In the genomic region with DNA sequence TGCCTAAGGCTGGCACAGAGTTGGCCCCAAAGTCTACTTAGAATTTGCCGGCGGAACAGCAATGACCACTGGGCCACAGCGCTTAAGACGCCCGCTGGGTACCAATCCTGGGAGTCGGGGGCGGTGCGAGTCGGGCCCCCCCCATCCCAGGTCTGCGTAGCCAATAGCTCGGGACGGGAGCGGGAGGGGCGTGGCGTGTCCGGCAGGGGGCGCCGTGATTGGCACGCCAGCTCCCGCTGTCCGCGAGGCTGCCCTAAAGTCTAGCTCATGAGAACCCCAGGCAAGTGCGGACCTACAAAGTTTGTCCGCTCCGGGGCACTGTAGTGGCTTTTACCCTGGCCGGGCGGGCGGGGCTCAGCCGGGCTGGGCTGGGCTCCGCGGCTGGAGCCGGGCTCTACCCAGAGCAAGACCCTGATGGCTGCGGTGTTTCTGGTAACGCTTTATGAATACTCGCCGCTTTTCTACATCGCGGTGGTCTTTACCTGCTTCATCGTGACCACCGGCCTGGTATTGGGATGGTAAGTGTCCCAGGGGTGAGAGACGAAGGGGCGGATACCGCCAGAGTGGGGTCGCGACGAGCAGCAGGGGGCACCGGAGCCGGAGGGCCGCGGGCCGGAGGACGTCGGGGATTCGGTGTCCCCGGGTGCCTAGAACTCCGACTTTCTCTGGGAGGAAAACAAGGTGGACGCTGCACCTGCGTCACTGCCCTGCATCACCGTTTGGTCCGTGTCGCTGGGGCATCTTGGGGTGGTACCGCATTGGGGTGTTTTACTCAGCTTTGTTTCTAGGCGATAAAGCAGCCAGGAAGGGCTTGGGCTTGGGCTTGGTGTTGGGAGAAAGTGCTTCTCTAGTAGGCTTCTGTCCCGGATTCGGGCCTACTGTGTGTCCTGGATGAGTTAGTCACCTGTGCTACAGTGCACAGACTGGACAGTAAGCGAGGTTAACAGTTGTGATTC, we compare ENCODE assay signal across 8 cellular contexts. TPM values are rescaled to one million over a fixed set of nuclear protein-coding genes. Genes with fewer than 3 reads are reported as not detected.
DNase-seq lines count a peak whose midpoint lies in the region; TF ChIP-seq lines count a peak whose summit lies in the region.

A gene with protein sequence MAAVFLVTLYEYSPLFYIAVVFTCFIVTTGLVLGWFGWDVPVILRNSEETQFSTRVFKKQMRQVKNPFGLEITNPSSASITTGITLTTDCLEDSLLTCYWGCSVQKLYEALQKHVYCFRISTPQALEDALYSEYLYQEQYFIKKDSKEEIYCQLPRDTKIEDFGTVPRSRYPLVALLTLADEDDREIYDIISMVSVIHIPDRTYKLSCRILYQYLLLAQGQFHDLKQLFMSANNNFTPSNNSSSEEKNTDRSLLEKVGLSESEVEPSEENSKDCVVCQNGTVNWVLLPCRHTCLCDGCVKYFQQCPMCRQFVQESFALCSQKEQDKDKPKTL (plus strand): TSS at position 361 of the 956 bp plus-strand sequence. CDS start 54 bp downstream, at position 415.

- H3K36me3 Mint-ChIP-seq in neural crest cell (ENCODE audit: low read depth) = peaks cover 10% of the 10 kb centered on the region

- DNase-seq in GF-D8 (lab: John Stamatoyannopoulos, UW) (peak; percentile 86), HCEC 1CT (peak; percentile 98), MM.1S (peak; percentile 93), SIG-M5 (lab: John Stamatoyannopoulos, UW) (peak; percentile 70), activated gamma-delta T cell (lab: John Stamatoyannopoulos, UW) (peak; percentile 94), fibroblast of the conjunctiva (ENCODE audit: low read depth) (peak; percentile 97), neural crest cell (ENCODE audit: low read depth, low spot score) (peak; percentile 99)

- H3K4me3 ChIP-seq in MM.1S (ENCODE audit: low read length) = peak within 1 kb of the TSS; percentile 82
- peak within 1 kb of the TSS; percentile 84 to 99 for H3K4me3 ChIP-seq in stomach smooth muscle (ENCODE audit: low read length in 2 of 2)

- peaks cover 25% of the 10 kb centered on the region for H3K4me1 Mint-ChIP-seq in neural crest cell

- H3F3A ChIP-seq in MM.1S (ENCODE audit: insufficient read depth, low read length) = no peaks in the 10 kb centered on the region

- peak within 1 kb of the TSS; percentile 98 for H3K27ac Mint-ChIP-seq in neural crest cell (ENCODE audit: unreplicated experiment)

- H3K9me3 ChIP-seq in MM.1S (replicated peaks; ENCODE audit: insufficient read depth, low read length) = no peaks in the 10 kb centered on the region
- no peaks in the 10 kb centered on the region for H3K9me3 ChIP-seq in stomach smooth muscle (ENCODE audit: control insufficient read depth in 2 of 2, low read length in 2 of 2)

- H3K79me2 ChIP-seq in MM.1S (ENCODE audit: low read length) = peaks cover 20% of the 10 kb centered on the region

- H3K9ac ChIP-seq in MM.1S (ENCODE audit: low read length) (peak within 1 kb of the TSS; percentile 71), stomach smooth muscle (ENCODE audit: low read length in 2 of 2) (peak within 1 kb of the TSS; percentile 84 to 95)

- H3K36me3 ChIP-seq in MM.1S (replicated peaks; ENCODE audit: insufficient read depth, low read length) (no peaks in the 10 kb centered on the region), stomach smooth muscle (ENCODE audit: control insufficient read depth in 2 of 2, insufficient read depth in 2 of 2, low read length in 2 of 2) (no peaks in the 10 kb centered on the region)

- H3K27me3 ChIP-seq in MM.1S (replicated peaks; ENCODE audit: insufficient read depth, low read length) (no peaks in the 10 kb centered on the region), stomach smooth muscle (ENCODE audit: control insufficient read depth in 1 of 2, insufficient read depth in 2 of 2, low read length in 2 of 2) (no peaks in the 10 kb centered on the region)

- no peaks in the 10 kb centered on the region for H3K9me2 ChIP-seq in MM.1S (replicated peaks; ENCODE audit: insufficient read depth, low read length)

- no peaks in the 10 kb centered on the region for H3K9me3 Mint-ChIP-seq in neural crest cell

- peak within 1 kb of the TSS; percentile 90 for H2AFZ ChIP-seq in MM.1S (ENCODE audit: low read length)

- peak within 1 kb of the TSS; percentile 98 for H3K4me3 Mint-ChIP-seq in neural crest cell

- H3K27ac ChIP-seq in MM.1S (ENCODE audit: low read length) (peak within 1 kb of the TSS; percentile 34; the same call in 1 of the 2 replicates), stomach smooth muscle (ENCODE audit: low read length) (peak within 1 kb of the TSS; percentile 75)

- no peaks in the 10 kb centered on the region for H4K20me1 ChIP-seq in MM.1S (ENCODE audit: insufficient read depth, low read length)

- TF ChIP-seq CTCF in MM.1S (IDR thresholded peaks at IDR 0.05; ENCODE audit: low read length) = no peak; the same call in 1 of the 2 replicates
- TF ChIP-seq CTCF in neural crest cell (conservative IDR thresholded peaks at IDR 0.05) = peak; percentile 71

- peaks cover 7% of the 10 kb centered on the region for H3K27me3 Mint-ChIP-seq in neural crest cell (ENCODE audit: low read depth)

- no peaks in the 10 kb centered on the region for H3K4me1 ChIP-seq in MM.1S (ENCODE audit: low read length)
- peaks cover 14% of the 10 kb centered on the region for H3K4me1 ChIP-seq in stomach smooth muscle (ENCODE audit: control insufficient read depth, insufficient read depth, low read length)

- peak within 1 kb of the TSS; percentile 78 for H3K4me2 ChIP-seq in MM.1S (ENCODE audit: low read depth, low read length)

RNA-seq across cellular contexts. Expression of the gene that starts here (rescaled TPM):
- 17.0 and 23.8 TPM in 2 replicates for total RNA-seq in neural crest cell

Comparison
In these comparisons a context has a peak if more than half of its experiments do, and no peak if none do; other contexts are left out.
1. Peak in every context shown above with its lines: DNase-seq, H3K4me3 ChIP-seq and H3K27ac ChIP-seq.